ENCODE assay signal across 30 cellular contexts in the genomic region with DNA sequence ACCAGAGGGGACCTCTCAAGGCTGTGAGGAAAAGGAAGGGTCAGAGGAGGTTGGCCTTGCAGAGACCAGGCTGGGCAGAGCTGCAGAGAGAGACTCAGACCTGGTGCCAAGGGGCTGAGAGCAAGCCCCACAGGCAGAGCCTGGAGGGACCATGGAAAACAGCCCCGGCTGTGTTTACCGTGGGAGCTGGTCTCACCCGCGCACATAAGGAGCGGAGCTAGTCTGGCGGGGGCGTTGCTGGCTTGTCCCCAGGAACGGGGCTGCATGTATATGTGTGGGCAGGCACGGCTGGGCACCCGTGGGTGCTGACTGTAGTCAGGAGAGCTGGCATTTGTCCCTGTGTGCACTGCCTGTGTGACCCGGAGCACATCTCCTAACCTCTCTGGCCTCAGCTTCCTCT. TPM values are rescaled to one million over a fixed set of nuclear protein-coding genes. Genes with fewer than 3 reads are reported as not detected.
"Had no signal": no experiment of that assay in that cellular context is flagged by ENCODE, and none has a peak within 500 bp of the region (broad histone marks: within the 10 kb centered on the region; RNA-seq: fewer than 3 reads in every experiment).

No MANE protein-coding gene starts in this region.

- H3K4me1 Mint-ChIP-seq: activated T-helper 17 cell treated with anti-CD3 and anti-CD28 coated beads, Interleukin-2, amount 50 U/mL, for 72 hours; stimulated activated effector memory CD8-positive, alpha-beta T cell treated with anti-CD3 and anti-CD28 coated beads, Interleukin-12 subunit alpha, Interleukin-12 subunit beta, amount 100 ng/mL, for 72 hours had no signal

- H3K27ac ChIP-seq: colonic mucosa, dorsolateral prefrontal cortex, gastroesophageal sphincter, neutrophil, right lobe of liver, skin epidermis, thyroid gland, upper lobe of left lung had no signal

- H3K9me3 Mint-ChIP-seq: activated CD4-positive, alpha-beta memory T cell treated with anti-CD3 and anti-CD28 coated beads for 36 hours; activated T-cell treated with anti-CD3 and anti-CD28 coated beads, Interleukin-2, amount 50 U/mL, for 4 hours; activated T-helper 17 cell treated with anti-CD3 and anti-CD28 coated beads, Interleukin-2, amount 50 U/mL, for 72 hours; effector memory CD8-positive, alpha-beta T cell; nephron; stimulated activated effector memory CD8-positive, alpha-beta T cell treated with anti-CD3 and anti-CD28 coated beads, Interleukin-12 subunit alpha, Interleukin-12 subunit beta, amount 100 ng/mL, for 72 hours; stimulated activated naive CD8-positive, alpha-beta T cell treated with anti-CD3 and anti-CD28 coated beads, Interleukin-15, Interleukin-2, amounts not matched to agents 100 ng/mL and 50 ng/mL, for 24 hours had no signal

- H3K4me1 ChIP-seq: colonic mucosa, gastroesophageal sphincter, right lobe of liver, thyroid gland, upper lobe of left lung had no signal

- H3K4me3 Mint-ChIP-seq: activated CD4-positive, alpha-beta memory T cell treated with anti-CD3 and anti-CD28 coated beads for 36 hours; activated naive CD8-positive, alpha-beta T cell; activated T-cell treated with anti-CD3 and anti-CD28 coated beads, Interleukin-2, amount 50 U/mL, for 4 hours; activated T-helper 17 cell treated with anti-CD3 and anti-CD28 coated beads, Interleukin-2, amount 50 U/mL, for 72 hours; effector memory CD8-positive, alpha-beta T cell; nephron; stimulated activated effector memory CD8-positive, alpha-beta T cell treated with anti-CD3 and anti-CD28 coated beads, Interleukin-12 subunit alpha, Interleukin-12 subunit beta, amount 100 ng/mL, for 72 hours; stimulated activated naive CD8-positive, alpha-beta T cell treated with anti-CD3 and anti-CD28 coated beads, Interleukin-15, Interleukin-2, amounts not matched to agents 100 ng/mL and 50 ng/mL, for 24 hours had no signal

- ATAC-seq: activated T-cell treated with anti-CD3 and anti-CD28 coated beads, Interleukin-2, amount 50 U/mL, for 4 hours; activated T-helper 17 cell treated with anti-CD3 and anti-CD28 coated beads, Interleukin-2, amount 50 U/mL, for 72 hours; effector memory CD8-positive, alpha-beta T cell; gastroesophageal sphincter; right lobe of liver; stimulated activated effector memory CD8-positive, alpha-beta T cell treated with anti-CD3 and anti-CD28 coated beads, Interleukin-12 subunit alpha, Interleukin-12 subunit beta, amount 100 ng/mL, for 72 hours had no signal

- H3K4me3 ChIP-seq: colonic mucosa, dorsolateral prefrontal cortex, gastroesophageal sphincter, lung, right lobe of liver, skin epidermis, thyroid gland, upper lobe of left lung had no signal

- H3K9me3 ChIP-seq: colonic mucosa, gastroesophageal sphincter, neutrophil, right lobe of liver, thyroid gland, upper lobe of left lung had no signal

- DNase-seq: activated CD4-positive, alpha-beta memory T cell treated with anti-CD3 and anti-CD28 coated beads for 36 hours; activated CD4-positive, alpha-beta T cell treated with anti-CD3 and anti-CD28 coated beads for 48 hours; activated naive CD4-positive, alpha-beta T cell treated with Interleukin-2 at 50 U/mL for 16 hours; activated T-cell treated with anti-CD3 and anti-CD28 coated beads, Interleukin-2, amount 50 U/mL, for 4 hours; colonic mucosa; effector memory CD8-positive, alpha-beta T cell; hippocampal formation; mesendoderm; right lobe of liver; stimulated activated CD4-positive, alpha-beta T cell treated with anti-CD3 and anti-CD28 coated beads, Interleukin-4, amount 100 ng/mL, for 24 hours; substantia nigra; thyroid gland; upper lobe of left lung had no signal

- H3K27me3 ChIP-seq: colonic mucosa, right lobe of liver, upper lobe of left lung had no signal

- H3K36me3 ChIP-seq: colonic mucosa, gastroesophageal sphincter, neutrophil, right lobe of liver, thyroid gland, upper lobe of left lung had no signal

- H3K27ac Mint-ChIP-seq: activated CD4-positive, alpha-beta memory T cell treated with anti-CD3 and anti-CD28 coated beads for 36 hours; activated naive CD8-positive, alpha-beta T cell; activated T-helper 17 cell treated with anti-CD3 and anti-CD28 coated beads, Interleukin-2, amount 50 U/mL, for 72 hours; effector memory CD8-positive, alpha-beta T cell; nephron; progenitor cell of endocrine pancreas; stimulated activated effector memory CD8-positive, alpha-beta T cell treated with anti-CD3 and anti-CD28 coated beads, Interleukin-12 subunit alpha, Interleukin-12 subunit beta, amount 100 ng/mL, for 72 hours; stimulated activated naive CD8-positive, alpha-beta T cell treated with anti-CD3 and anti-CD28 coated beads, Interleukin-15, Interleukin-2, amounts not matched to agents 100 ng/mL and 50 ng/mL, for 24 hours had no signal

- H3K36me3 Mint-ChIP-seq: activated CD4-positive, alpha-beta memory T cell treated with anti-CD3 and anti-CD28 coated beads for 36 hours; activated naive CD8-positive, alpha-beta T cell; stimulated activated effector memory CD8-positive, alpha-beta T cell treated with anti-CD3 and anti-CD28 coated beads, Interleukin-12 subunit alpha, Interleukin-12 subunit beta, amount 100 ng/mL, for 72 hours had no signal

RNA-seq across cellular contexts. Expression of a gene that starts 45.7 kb away (rescaled TPM):
- total RNA-seq: bronchial epithelial cell, fibroblast of lung, fibroblast of villous mesenchyme, kidney epithelial cell, osteocyte, renal cortical epithelial cell had no signal
- polyA plus RNA-seq: fibroblast of lung had no signal
